Comparison of ENCODE assay signal across 1 cellular context in genomic region chr3:185728630-185729334, GRCh38.
TF ChIP-seq lines count a peak whose summit lies in the region.

No MANE protein-coding gene starts in this region.

TF ChIP-seq in K562, 482 proteins besides CTCF, POLR2A, EP300 and RAD21 (continued from another document):
- TF ChIP-seq THRA (IDR thresholded peaks at IDR 0.05) = no peak
- peak; percentile 47; the same call in 1 of the 2 replicates for TF ChIP-seq MAFF (IDR thresholded peaks at IDR 0.05; ENCODE audit: low read length)
- TF ChIP-seq MLX (CRISPR knock-in tag; conservative IDR thresholded peaks at IDR 0.05) = no peak
- TF ChIP-seq MAFK (IDR thresholded peaks at IDR 0.05; ENCODE audit: low read length) = peak; percentile 24; the same call in 1 of the 2 replicates
- TF ChIP-seq, protein P1, sequence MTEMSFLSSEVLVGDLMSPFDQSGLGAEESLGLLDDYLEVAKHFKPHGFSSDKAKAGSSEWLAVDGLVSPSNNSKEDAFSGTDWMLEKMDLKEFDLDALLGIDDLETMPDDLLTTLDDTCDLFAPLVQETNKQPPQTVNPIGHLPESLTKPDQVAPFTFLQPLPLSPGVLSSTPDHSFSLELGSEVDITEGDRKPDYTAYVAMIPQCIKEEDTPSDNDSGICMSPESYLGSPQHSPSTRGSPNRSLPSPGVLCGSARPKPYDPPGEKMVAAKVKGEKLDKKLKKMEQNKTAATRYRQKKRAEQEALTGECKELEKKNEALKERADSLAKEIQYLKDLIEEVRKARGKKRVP (CRISPR knock-in tag; IDR thresholded peaks at IDR 0.05) = no peak
- peak; percentile 11; the same call in 1 of the 2 replicates for TF ChIP-seq ZNF316 (IDR thresholded peaks at IDR 0.05)
- TF ChIP-seq C11orf30 (IDR thresholded peaks at IDR 0.05; ENCODE audit: low read depth) = peak; percentile 50; the same call in 1 of the 2 replicates
- TF ChIP-seq POLR3A (IDR thresholded peaks at IDR 0.05; ENCODE audit: borderline replicate concordance, extremely low read depth, insufficient read depth, insufficient read length) = peak; percentile 49
- TF ChIP-seq ZNF3 (CRISPR knock-in tag; IDR thresholded peaks at IDR 0.05) = no peak
- TF ChIP-seq MAFG (tag; conservative IDR thresholded peaks at IDR 0.05) = 0 out of 2 replicates have a peak, but pooled peaks have one; percentile 30
- no peak for TF ChIP-seq ZNF609 (CRISPR knock-in tag; IDR thresholded peaks at IDR 0.05; ENCODE audit: borderline replicate concordance)
